ENCODE assay signal across 8 cellular contexts in the genomic region with DNA sequence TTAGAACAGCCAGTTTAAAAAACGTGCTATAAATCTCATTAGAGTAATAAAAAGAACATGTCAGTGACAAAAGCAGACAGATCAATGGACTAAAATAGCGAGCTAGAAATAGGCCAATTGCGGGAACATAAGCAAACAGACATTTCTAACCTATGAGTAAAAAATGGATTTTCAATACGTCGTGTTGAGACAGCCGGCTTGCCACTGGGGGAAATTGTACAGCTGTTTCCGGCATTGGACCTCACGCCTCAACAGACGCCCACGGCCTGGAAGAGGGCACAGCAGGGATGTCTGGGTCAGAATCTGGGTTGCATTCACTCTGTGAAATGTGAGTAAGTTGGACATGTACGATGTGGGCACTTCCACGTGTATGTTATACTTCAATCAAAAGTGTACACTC.
DNase-seq lines count a peak whose midpoint lies in the region; ATAC-seq and TF ChIP-seq lines count a peak whose summit lies in the region.

No MANE protein-coding gene starts in this region.

- TF ChIP-seq CTCF in foreskin fibroblast (IDR thresholded peaks at IDR 0.05; ENCODE audit: low read depth, low read length) = no peak
- TF ChIP-seq CTCF in lower leg skin (IDR thresholded peaks at IDR 0.05) = no peak
- no peak for TF ChIP-seq CTCF in MM.1S (IDR thresholded peaks at IDR 0.05; ENCODE audit: low read length)

- no peaks in the 10 kb centered on the region for H3K4me1 ChIP-seq in MM.1S (ENCODE audit: low read length)

- DNase-seq in AG20443 (ENCODE audit: low spot score) (peak; percentile 48), foreskin fibroblast (peak; percentile 47 to 72), lower leg skin (ENCODE audit: low spot score in 2 of 2) (no peak), cardiac septum (ENCODE audit: low spot score) (no peak), left ventricle myocardium superior (no peak), MM.1S (no peak)

- ATAC-seq in GM18873 (IDR thresholded peaks at IDR 0.05; ENCODE audit: low FRiP score, unreplicated experiment) = peak; percentile 81
- ATAC-seq in HG03457 (IDR thresholded peaks at IDR 0.05; ENCODE audit: unreplicated experiment) = peak; percentile 65
- ATAC-seq in left ventricle myocardium superior = no peak

- no peaks in the 10 kb centered on the region for H3K36me3 ChIP-seq in MM.1S (replicated peaks; ENCODE audit: insufficient read depth, low read length)

- intact Hi-C loops in lower leg skin (cut with DNase I; ENCODE audit: low total_unique reads) = no loop called here
- intact Hi-C loops in cardiac septum (cut with DNase I) = no loop called here
- intact Hi-C loops in left ventricle myocardium superior (cut with micrococcal nuclease) = no loop called here

- no peak for TF ChIP-seq POLR2A in lower leg skin (IDR thresholded peaks at IDR 0.05)

- WGBS in lower leg skin, 2 donors = 38 to 50% methylated on average over 12 of the region's 12 CpGs

- no peaks in the 10 kb centered on the region for H3F3A ChIP-seq in MM.1S (ENCODE audit: insufficient read depth, low read length)

- H4K20me1 ChIP-seq in MM.1S (ENCODE audit: insufficient read depth, low read length) = no peaks in the 10 kb centered on the region

- no peaks in the 10 kb centered on the region for H3K79me2 ChIP-seq in MM.1S (ENCODE audit: low read length)

- no peaks in the 10 kb centered on the region for H3K27me3 ChIP-seq in MM.1S (replicated peaks; ENCODE audit: insufficient read depth, low read length)

- no peaks in the 10 kb centered on the region for H3K9me2 ChIP-seq in MM.1S (replicated peaks; ENCODE audit: insufficient read depth, low read length)

- H3K27ac ChIP-seq in MM.1S (ENCODE audit: low read length) = no peak overlapping the region

- no peak overlapping the region for H3K4me2 ChIP-seq in MM.1S (ENCODE audit: low read depth, low read length)

- H2AFZ ChIP-seq in MM.1S (ENCODE audit: low read length) = no peak overlapping the region

- H3K9me3 ChIP-seq in MM.1S (replicated peaks; ENCODE audit: insufficient read depth, low read length) = no peaks in the 10 kb centered on the region

- H3K9ac ChIP-seq in MM.1S (ENCODE audit: low read length) = no peak overlapping the region

- H3K4me3 ChIP-seq in foreskin fibroblast (ENCODE audit: low read depth in 1 of 2, low read length in 2 of 2) = no peak overlapping the region
- no peak overlapping the region for H3K4me3 ChIP-seq in lower leg skin (ENCODE audit: low read depth, poor library complexity, severe bottlenecking)
- no peak overlapping the region for H3K4me3 ChIP-seq in MM.1S (ENCODE audit: low read length)

Comparison
In these comparisons a context has a peak if more than half of its experiments do, and no peak if none do; other contexts are left out.
1. DNase-seq: peak in AG20443 (single experiment) and foreskin fibroblast (2 of 2); none in lower leg skin (0 of 2), cardiac septum (single experiment), left ventricle myocardium superior (single experiment) and MM.1S (single experiment).